ENCODE assay signal across 11 cellular contexts in genomic region chr21:32693581-32693980, GRCh38.
"Had no signal": no experiment of that assay in that cellular context is flagged by ENCODE, and none has a peak within 500 bp of the region (broad histone marks: within the 10 kb centered on the region; RNA-seq: fewer than 3 reads in every experiment).

No MANE protein-coding gene starts in this region.

- H3K4me2 ChIP-seq: GM23338 had no signal

- H3K36me3 ChIP-seq: HAP-1 had no signal

- H3K9me3 ChIP-seq: HAP-1 had no signal

- FAIRE-seq: H1, H54 had no signal

- H3K4me3 ChIP-seq: GM23248, GM23338, HAP-1 had no signal

- ATAC-seq: GM23338, HCT116 had no signal

- H2AFZ ChIP-seq: GM23248, GM23338 had no signal

- H3K9ac ChIP-seq: GM23248 had no signal

- H3K4me1 ChIP-seq: HAP-1 had no signal

- H3K27ac ChIP-seq: GM23248 had no signal

- DNase-seq: GM23248, GOT3, H7, H9, HCEC 1CT, HFFc6 had no signal
